25 cellular contexts compared by ENCODE assay signal in genomic region chr2:6074303-6074702, GRCh38.
DNase-seq lines count a peak whose midpoint lies in the region; ATAC-seq, FAIRE-seq and TF ChIP-seq lines count a peak whose summit lies in the region.
"Had no signal": no experiment of that assay in that cellular context is flagged by ENCODE, and none has a peak within 500 bp of the region (broad histone marks: within the 10 kb centered on the region; RNA-seq: fewer than 3 reads in every experiment).

No MANE protein-coding gene starts in this region.

- TF ChIP-seq POLR2A in H54 (IDR thresholded peaks at IDR 0.05; ENCODE audit: low read depth, low read length) = no peak

- H3K27me3 ChIP-seq in HUES64 (ENCODE audit: insufficient read depth, low read length) = no peaks in the 10 kb centered on the region
- no peaks in the 10 kb centered on the region for H3K27me3 ChIP-seq in neuronal stem cell (ENCODE audit: control insufficient read depth in 3 of 3, insufficient read depth in 3 of 3, low read depth in 1 of 3, low read length in 3 of 3)
- H3K27me3 ChIP-seq in psoas muscle (ENCODE audit: insufficient read depth in 3 of 3, low read length in 2 of 3) = no peaks in the 10 kb centered on the region
- H3K27me3 ChIP-seq: MG63, ovary, sigmoid colon, suprapubic skin had no signal

- no peak overlapping the region for H3K4me3 ChIP-seq in HUES64 (ENCODE audit: low read length)
- H3K4me3 ChIP-seq in neuronal stem cell (ENCODE audit: low read length in 2 of 2) = peak overlapping the region in 1 of 2 donors; percentile 26
- no peak overlapping the region for H3K4me3 ChIP-seq in psoas muscle
- H3K4me3 ChIP-seq: MG63, ovary, sigmoid colon, suprapubic skin had no signal

- 76% methylated on average over 9 of the region's 9 CpGs for WGBS in HUES64
- no CpG with 5 or more reads among the region's 9 CpGs for WGBS in neuronal stem cell (ENCODE audit: extremely low coverage in 2 of 2, insufficient read length in 2 of 2, insufficient replicate concordance in 1 of 2), 2 donors
- WGBS in psoas muscle, 3 donors = 81 to 85% (median 84%) methylated on average over 9 of the region's 9 CpGs

- no peak overlapping the region for H2BK5ac ChIP-seq in neuronal stem cell (ENCODE audit: low read length)

- no peak overlapping the region for H3K4ac ChIP-seq in neuronal stem cell (ENCODE audit: low read length)

- H2BK120ac ChIP-seq in neuronal stem cell (ENCODE audit: low read depth, low read length) = no peak overlapping the region

- H3K14ac ChIP-seq in neuronal stem cell (ENCODE audit: low read length) = no peak overlapping the region

- DNase-seq in DMS79 treated with DMSO at 0.1 percent for 48 hours (lab: John Stamatoyannopoulos, UW) (peak; percentile 81), globus pallidus (ENCODE audit: low spot score) (peak; percentile 13), neuronal stem cell (ENCODE audit: low spot score) (peak; percentile 41), psoas muscle (no peak), H54 (ENCODE audit: insufficient read length, low spot score) (no peak)
- DNase-seq in stimulated activated CD4-positive, alpha-beta T cell treated with anti-CD3 and anti-CD28 coated beads, Interleukin-4, amount 100 ng/mL, for 1 hour = no peak
- DNase-seq: activated CD4-positive, alpha-beta T cell treated with anti-CD3 and anti-CD28 coated beads for 48 hours; activated naive CD4-positive, alpha-beta T cell treated with anti-CD3 and anti-CD28 coated beads, Interleukin-2, amount 10 ng/mL, durations not matched to agents 7 days and 5 days; activated T-cell treated with anti-CD3 and anti-CD28 coated beads, Interleukin-2, amount 50 U/mL, for 48 hours; cerebellar nuclear complex; effector CD8-positive, alpha-beta T cell; foreskin melanocyte; GOT3; kidney; NCI-H1417 treated with DMSO at 0.1 percent for 48 hours; NCI-H446 treated with DMSO at 0.1 percent for 48 hours; sigmoid colon had no signal

- peak overlapping the region; percentile 41 for H3K18ac ChIP-seq in neuronal stem cell (ENCODE audit: low read length)

- ATAC-seq in psoas muscle = no peak
- ATAC-seq: esophagus mucosa; stimulated activated effector memory CD8-positive, alpha-beta T cell treated with anti-CD3 and anti-CD28 coated beads, Interleukin-12 subunit alpha, Interleukin-12 subunit beta, amount 100 ng/mL, for 72 hours had no signal

- H2BK12ac ChIP-seq in neuronal stem cell (ENCODE audit: low read length) = no peak overlapping the region

- no peak for TF ChIP-seq CTCF in psoas muscle (IDR thresholded peaks at IDR 0.05)

- H3K9me3 ChIP-seq in HUES64 (ENCODE audit: insufficient read depth, low read depth, low read length) (no peaks in the 10 kb centered on the region), neuronal stem cell (replicated peaks in 1 of 2; ENCODE audit: control insufficient read depth in 2 of 2, insufficient read depth in 1 of 2, low read depth in 1 of 2, low read length in 2 of 2) (no peaks in the 10 kb centered on the region), psoas muscle (no peaks in the 10 kb centered on the region)
- H3K9me3 ChIP-seq: MG63, ovary, sigmoid colon, suprapubic skin had no signal

- no peak overlapping the region for H2BK15ac ChIP-seq in neuronal stem cell (ENCODE audit: low read length)

- no peaks in the 10 kb centered on the region for H3K79me1 ChIP-seq in neuronal stem cell (ENCODE audit: low read depth, low read length)

- H3K27ac ChIP-seq in HUES64 (ENCODE audit: low read depth, low read length) (0 out of 2 replicates have a peak overlapping the region, but pooled peaks have one; percentile 7), neuronal stem cell (replicated peaks; ENCODE audit: low read length) (peak overlapping the region; percentile 78), psoas muscle (no peak overlapping the region)
- H3K27ac ChIP-seq: sigmoid colon, suprapubic skin had no signal

- H2AK5ac ChIP-seq in neuronal stem cell (ENCODE audit: low read depth, low read length) = no peak overlapping the region

- no peak overlapping the region for H3K23ac ChIP-seq in neuronal stem cell (ENCODE audit: low read depth, low read length, poor library complexity)

- peak overlapping the region; percentile 31 for H2AFZ ChIP-seq in neuronal stem cell (ENCODE audit: low read length)

- H3K36me3 ChIP-seq in HUES64 (ENCODE audit: insufficient read depth, low read length) = no peaks in the 10 kb centered on the region
- no peaks in the 10 kb centered on the region for H3K36me3 ChIP-seq in neuronal stem cell (replicated peaks in 1 of 2; ENCODE audit: control insufficient read depth in 2 of 2, insufficient read depth in 2 of 2, low read length in 2 of 2)
- no peaks in the 10 kb centered on the region for H3K36me3 ChIP-seq in psoas muscle (ENCODE audit: insufficient read depth in 1 of 2, low read depth in 1 of 2)
- H3K36me3 ChIP-seq: MG63, ovary, sigmoid colon, suprapubic skin had no signal

- no peak overlapping the region for H4K8ac ChIP-seq in neuronal stem cell (ENCODE audit: low read depth, low read length)

- H3K4me1 ChIP-seq in HUES64 (ENCODE audit: insufficient read depth, low read length) = peaks cover 47% of the 10 kb centered on the region
- H3K4me1 ChIP-seq in neuronal stem cell (ENCODE audit: control insufficient read depth in 2 of 2, insufficient read depth in 1 of 2, low read depth in 1 of 2, low read length in 2 of 2) = peaks cover 15 to 60% of the 10 kb centered on the region in 2 donors
- no peaks in the 10 kb centered on the region for H3K4me1 ChIP-seq in psoas muscle
- H3K4me1 ChIP-seq: sigmoid colon, suprapubic skin had no signal

- no peak for FAIRE-seq in H54 (lab: Jason Lieb, UNC)
- FAIRE-seq: D721Med, kidney, RCC 7860 had no signal

- H3K9ac ChIP-seq in HUES64 (ENCODE audit: low read depth, low read length) (no peak overlapping the region; the same call in 1 of the 2 replicates), neuronal stem cell (ENCODE audit: low read depth, low read length, poor library complexity) (no peak overlapping the region)

- intact Hi-C loops in psoas muscle (cut with DNase I) = no loop called here

- H4K91ac ChIP-seq in neuronal stem cell (ENCODE audit: low read depth, low read length, poor library complexity) = no peak overlapping the region

- peak overlapping the region; percentile 36 for H3K4me2 ChIP-seq in neuronal stem cell (ENCODE audit: insufficient read depth, low read length, poor library complexity, severe bottlenecking)

Comparison
In these comparisons a context has a peak if more than half of its experiments do, and no peak if none do; other contexts are left out.
1. DNase-seq: peak in DMS79 treated with DMSO at 0.1 percent for 48 hours (single experiment), globus pallidus (single experiment) and neuronal stem cell (single experiment); none in psoas muscle (0 of 2), H54 (single experiment) and stimulated activated CD4-positive, alpha-beta T cell treated with anti-CD3 and anti-CD28 coated beads, Interleukin-4, amount 100 ng/mL, for 1 hour (single experiment).